In genomic region chr6:149300563-149300962, GRCh38 we compare ENCODE assay signal across 22 cellular contexts.
"Had no signal": no experiment of that assay in that cellular context is flagged by ENCODE, and none has a peak within 500 bp of the region (broad histone marks: within the 10 kb centered on the region; RNA-seq: fewer than 3 reads in every experiment).

No MANE protein-coding gene starts in this region.

- H3K36me3 ChIP-seq: esophagus muscularis mucosa, heart right ventricle, left lung, lower lobe of right lung had no signal

- H3K27me3 ChIP-seq: dorsolateral prefrontal cortex, esophagus muscularis mucosa, foreskin keratinocyte, heart right ventricle, left lung had no signal

- FAIRE-seq: endothelial cell of umbilical vein, frontal cortex, islet of Langerhans had no signal

- H3K27ac ChIP-seq: coronary artery, dorsolateral prefrontal cortex, esophagus muscularis mucosa, foreskin keratinocyte, heart right ventricle, left lung, lower lobe of right lung had no signal

- ATAC-seq: foreskin keratinocyte; heart right ventricle; left cardiac atrium; left lung; left ventricle myocardium superior; lower lobe of right lung; mucosa of descending colon; naive thymus-derived CD8-positive, alpha-beta T cell had no signal

- H3K9me3 ChIP-seq: esophagus muscularis mucosa, heart right ventricle, left lung, lower lobe of right lung, mucosa of descending colon had no signal

- DNase-seq: dermis blood vessel endothelial cell; dorsolateral prefrontal cortex; effector CD4-positive, alpha-beta T cell; effector memory CD4-positive, alpha-beta T cell; foreskin keratinocyte; glutamatergic neuron; head of caudate nucleus; heart right ventricle; hippocampal formation; left cardiac atrium; left lung; left ventricle myocardium superior; lower lobe of right lung; mesenchymal stem cell; mucosa of descending colon; naive B cell; naive thymus-derived CD8-positive, alpha-beta T cell had no signal

- H3K4me1 ChIP-seq: esophagus muscularis mucosa, foreskin keratinocyte, heart right ventricle, left lung, lower lobe of right lung had no signal

- H3K4me3 ChIP-seq: coronary artery, dorsolateral prefrontal cortex, esophagus muscularis mucosa, heart right ventricle, left lung, lower lobe of right lung, mucosa of descending colon had no signal
